28 cellular contexts compared by ENCODE assay signal in the genomic region with DNA sequence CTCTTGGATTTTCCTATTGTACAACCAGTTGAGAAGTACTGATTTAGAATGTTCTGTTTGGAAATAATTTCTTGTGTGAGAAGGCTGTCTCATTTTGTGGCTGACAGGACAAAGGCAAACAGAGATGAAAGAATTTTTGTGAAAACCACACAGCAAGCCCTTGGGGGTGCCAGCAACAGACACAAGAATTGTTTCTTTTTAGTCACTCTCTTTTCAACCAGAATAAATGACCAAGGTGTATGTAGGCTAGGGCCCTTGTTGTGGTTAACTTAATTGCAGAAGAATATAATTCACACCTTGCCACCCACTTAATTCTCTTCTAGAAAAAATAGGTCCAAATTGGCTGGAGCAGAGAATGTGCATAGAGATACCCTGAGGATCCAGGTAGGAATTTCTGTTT.
"Had no signal": no experiment of that assay in that cellular context is flagged by ENCODE, and none has a peak within 500 bp of the region (broad histone marks: within the 10 kb centered on the region; RNA-seq: fewer than 3 reads in every experiment).

No MANE protein-coding gene starts in this region.

- H3K4me3 ChIP-seq: gastroesophageal sphincter, lower lobe of right lung, neural progenitor cell, psoas muscle, right atrium auricular region, tibial nerve had no signal

- H3K27me3 Mint-ChIP-seq: activated CD4-positive, alpha-beta memory T cell treated with anti-CD3 and anti-CD28 coated beads for 36 hours; stimulated activated naive B cell treated with anti-CD40 and anti-IgM and Interleukin-4, amounts not matched to agents 10 μg/mL and 1 μg/mL and 100 μg/mL, for 72 hours had no signal

- H3K27me3 ChIP-seq: gastroesophageal sphincter, neural progenitor cell, right atrium auricular region, tibial nerve had no signal

- H3K4me3 Mint-ChIP-seq: activated CD4-positive, alpha-beta memory T cell treated with anti-CD3 and anti-CD28 coated beads for 36 hours; activated T-cell treated with anti-CD3 and anti-CD28 coated beads, Interleukin-2, amount 50 U/mL, for 72 hours; effector memory CD8-positive, alpha-beta T cell; natural killer cell; neural progenitor cell; stimulated activated naive B cell treated with anti-CD40 and anti-IgM and Interleukin-4, amounts not matched to agents 10 μg/mL and 1 μg/mL and 100 μg/mL, for 72 hours had no signal

- H3K36me3 ChIP-seq: gastroesophageal sphincter, lower lobe of right lung, neural progenitor cell, right atrium auricular region, tibial nerve, WERI-Rb-1 had no signal

- H3K9ac ChIP-seq: neural progenitor cell, parathyroid adenoma had no signal

- H3K27ac ChIP-seq: gastroesophageal sphincter, lower lobe of right lung, neural progenitor cell, parathyroid adenoma, psoas muscle, right atrium auricular region, tibial nerve, WERI-Rb-1 had no signal

- H3K27ac Mint-ChIP-seq: activated CD4-positive, alpha-beta memory T cell treated with anti-CD3 and anti-CD28 coated beads for 36 hours; activated naive CD4-positive, alpha-beta T cell treated with anti-CD3 and anti-CD28 coated beads, Interleukin-2, amount 50 U/mL, for 72 hours; activated T-cell treated with anti-CD3 and anti-CD28 coated beads, Interleukin-2, amount 50 U/mL, for 72 hours; effector memory CD8-positive, alpha-beta T cell; natural killer cell; neural progenitor cell; stimulated activated naive B cell treated with anti-CD40 and anti-IgM and Interleukin-4, amounts not matched to agents 10 μg/mL and 1 μg/mL and 100 μg/mL, for 72 hours had no signal

- H3K4me1 Mint-ChIP-seq: neural progenitor cell had no signal

- H3K36me3 Mint-ChIP-seq: activated CD4-positive, alpha-beta memory T cell treated with anti-CD3 and anti-CD28 coated beads for 36 hours; activated naive CD4-positive, alpha-beta T cell treated with anti-CD3 and anti-CD28 coated beads, Interleukin-2, amount 50 U/mL, for 72 hours; natural killer cell; neural progenitor cell; stimulated activated naive B cell treated with anti-CD40 and anti-IgM and Interleukin-4, amounts not matched to agents 10 μg/mL and 1 μg/mL and 100 μg/mL, for 72 hours had no signal

- H3K4me1 ChIP-seq: gastroesophageal sphincter, lower lobe of right lung, neural progenitor cell, parathyroid adenoma, psoas muscle, right atrium auricular region, tibial nerve had no signal

- H3K9me3 Mint-ChIP-seq: activated CD4-positive, alpha-beta memory T cell treated with anti-CD3 and anti-CD28 coated beads for 36 hours; effector memory CD8-positive, alpha-beta T cell; natural killer cell; neural progenitor cell; stimulated activated naive B cell treated with anti-CD40 and anti-IgM and Interleukin-4, amounts not matched to agents 10 μg/mL and 1 μg/mL and 100 μg/mL, for 72 hours had no signal

- DNase-seq: activated CD4-positive, alpha-beta memory T cell treated with anti-CD3 and anti-CD28 coated beads for 36 hours; activated CD4-positive, alpha-beta T cell treated with anti-CD3 and anti-CD28 coated beads for 48 hours; activated naive CD4-positive, alpha-beta T cell; activated T-cell treated with anti-CD3 and anti-CD28 coated beads, Interleukin-2, amount 50 U/mL, for 72 hours; anterior cingulate cortex; caudate nucleus; cortex of kidney; effector memory CD8-positive, alpha-beta T cell; erythroblast; hippocampal formation; lower lobe of right lung; mesendoderm; natural killer cell; occipital lobe; psoas muscle; stimulated activated CD4-positive, alpha-beta T cell treated with anti-CD3 and anti-CD28 coated beads, Interleukin-15, amount 100 ng/mL, for 24 hours; stimulated activated CD4-positive, alpha-beta T cell treated with anti-CD3 and anti-CD28 coated beads, Interleukin-2, amount 100 ng/mL, for 24 hours; stimulated activated naive B cell treated with anti-CD40 and anti-IgM and Interleukin-4, amounts not matched to agents 10 μg/mL and 1 μg/mL and 100 μg/mL, for 72 hours; WERI-Rb-1 had no signal

- H3K9me3 ChIP-seq: gastroesophageal sphincter, lower lobe of right lung, psoas muscle, right atrium auricular region, tibial nerve had no signal

- H3K4me2 ChIP-seq: neural progenitor cell had no signal

- H2AFZ ChIP-seq: neural progenitor cell, parathyroid adenoma had no signal

- FAIRE-seq: TTC549 had no signal

- H3K79me2 ChIP-seq: parathyroid adenoma had no signal

- ATAC-seq: activated CD4-positive, CD25-positive, alpha-beta regulatory T cell treated with anti-CD3 and anti-CD28 coated beads, Interleukin-2, amount 50 U/mL, for 24 hours; activated naive CD4-positive, alpha-beta T cell treated with anti-CD3 and anti-CD28 coated beads, Interleukin-2, amount 50 U/mL, for 72 hours; activated T-cell treated with anti-CD3 and anti-CD28 coated beads, Interleukin-2, amount 50 U/mL, for 72 hours; effector memory CD8-positive, alpha-beta T cell; gastroesophageal sphincter; left lobe of liver; lower lobe of right lung; natural killer cell; psoas muscle; stimulated activated naive B cell treated with anti-CD40 and anti-IgM and Interleukin-4, amounts not matched to agents 10 μg/mL and 1 μg/mL and 100 μg/mL, for 72 hours had no signal
